6 cellular contexts compared by ENCODE assay signal in genomic region chrX:4451591-4451990, GRCh38.
"Had no signal": no experiment of that assay in that cellular context is flagged by ENCODE, and none has a peak within 500 bp of the region (broad histone marks: within the 10 kb centered on the region; RNA-seq: fewer than 3 reads in every experiment).

No MANE protein-coding gene starts in this region.

- H3K9ac ChIP-seq: GM23248 had no signal

- H2AFZ ChIP-seq: GM23248 had no signal

- H3K4me3 ChIP-seq: GM23248, K562 had no signal

- DNase-seq: GM23248, GOT3, HCEC 1CT, IMR-90, KG1 had no signal

- ATAC-seq: K562 had no signal

- H3K27ac ChIP-seq: GM23248 had no signal
